Comparison of ENCODE assay signal across 15 cellular contexts in genomic region chr2:178811901-178812300, GRCh38. TPM values are rescaled to one million over a fixed set of nuclear protein-coding genes. Genes with fewer than 3 reads are reported as not detected.
DNase-seq lines count a peak whose midpoint lies in the region; ATAC-seq and TF ChIP-seq lines count a peak whose summit lies in the region.
"Had no signal": no experiment of that assay in that cellular context is flagged by ENCODE, and none has a peak within 500 bp of the region (broad histone marks: within the 10 kb centered on the region; RNA-seq: fewer than 3 reads in every experiment).

No MANE protein-coding gene starts in this region.

- in situ Hi-C loops in astrocyte of the cerebellum (cut with HindIII; ENCODE audit: low sequenced_read_pairs), result no loop called here

- intact Hi-C loops in right cardiac atrium (cut with DNase I), result no loop called here

- H3K4me3 ChIP-seq in cardiac muscle cell (no peak overlapping the region), right cardiac atrium (ENCODE audit: low read length) (no peak overlapping the region), astrocyte of the cerebellum (ENCODE audit: low read depth, low read length) (no peak overlapping the region), fibroblast of the aortic adventitia (ENCODE audit: low read depth, low read length) (no peak overlapping the region), foreskin fibroblast (ENCODE audit: low read depth in 1 of 2, low read length in 2 of 2) (no peak overlapping the region)
- H3K4me3 ChIP-seq: A549 had no signal

- ATAC-seq in right cardiac atrium, result no peak
- no peak for ATAC-seq in HG03135 (IDR thresholded peaks at IDR 0.05; ENCODE audit: unreplicated experiment)
- ATAC-seq: A549 had no signal

- DNase-seq in cardiac muscle cell (ENCODE audit: low read depth in 1 of 2, low spot score in 1 of 2) (no peak), right cardiac atrium (no peak), astrocyte of the cerebellum (ENCODE audit: low read depth) (peak; percentile 23), fibroblast of the aortic adventitia (ENCODE audit: low read depth) (peak; percentile 39), foreskin fibroblast (no peak), NCI-H82 (lab: John Stamatoyannopoulos, UW) (no peak)
- DNase-seq: AML-193; Caco-2; CD4-positive, alpha-beta T cell; H9 had no signal

- 75% methylated on average over 2 of the region's 2 CpGs for WGBS in right cardiac atrium

- TF ChIP-seq CTCF in cardiac muscle cell (IDR thresholded peaks at IDR 0.05; ENCODE audit: low read depth, low read length) (no peak), astrocyte of the cerebellum (IDR thresholded peaks at IDR 0.05; ENCODE audit: low read depth, low read length, missing control alignments) (no peak), fibroblast of the aortic adventitia (IDR thresholded peaks at IDR 0.05; ENCODE audit: insufficient read depth, low read length) (no peak), foreskin fibroblast (IDR thresholded peaks at IDR 0.05; ENCODE audit: low read depth, low read length) (no peak)

- no peaks in the 10 kb centered on the region for H3K9me3 ChIP-seq in cardiac muscle cell (ENCODE audit: low read depth)
- no peaks in the 10 kb centered on the region for H3K9me3 ChIP-seq in right cardiac atrium (ENCODE audit: control insufficient read depth, low read length)
- H3K9me3 ChIP-seq: A549, Caco-2 had no signal

- no peaks in the 10 kb centered on the region for H3K27me3 ChIP-seq in cardiac muscle cell
- H3K27me3 ChIP-seq in right cardiac atrium (ENCODE audit: control insufficient read depth, insufficient read depth), result no peaks in the 10 kb centered on the region

- H3K27ac ChIP-seq in cardiac muscle cell, result peak overlapping the region; percentile 99
- H3K27ac ChIP-seq in right cardiac atrium (ENCODE audit: low read length), result no peak overlapping the region
- H3K27ac ChIP-seq: 22Rv1, A549, C4-2B had no signal

- peaks cover 34% of the 10 kb centered on the region for H3K36me3 ChIP-seq in cardiac muscle cell

- H3K4me1 ChIP-seq in cardiac muscle cell (ENCODE audit: low read depth) (peaks cover 31% of the 10 kb centered on the region), right cardiac atrium (ENCODE audit: control insufficient read depth, insufficient read depth, low read length) (no peaks in the 10 kb centered on the region)
- H3K4me1 ChIP-seq: A549, Caco-2 had no signal

RNA-seq across cellular contexts. Expression of gene TTN, which starts 4.7 kb away (rescaled TPM):
- total RNA-seq in cardiac muscle cell, result 473 and 1,214 TPM in 2 replicates
- polyA plus RNA-seq in cardiac muscle cell, result 1,208 and 1,558 TPM in 2 replicates
- 1,000 to 10,000 TPM; 1,615 to 2,179 (median 1,851) TPM for total RNA-seq in right cardiac atrium
- polyA plus RNA-seq in right cardiac atrium, result 266 TPM
- 0.16 and 5.5 TPM in 2 replicates for total RNA-seq in fibroblast of the aortic adventitia (ENCODE audit: low replicate concordance)
- polyA plus RNA-seq: BJ had no signal

Comparison
In these comparisons a context has a peak if more than half of its experiments do, and no peak if none do; other contexts are left out.
1. DNase-seq: peak in astrocyte of the cerebellum (single experiment) and fibroblast of the aortic adventitia (single experiment); none in cardiac muscle cell (0 of 2), right cardiac atrium (0 of 3), foreskin fibroblast (0 of 2) and NCI-H82 (single experiment).
2. RNA of gene TTN, which starts 4.7 kb away (total RNA-seq): 1,615 to 2,179 TPM in right cardiac atrium and 473 to 1,214 TPM in cardiac muscle cell; 0.16 to 5.5 TPM in fibroblast of the aortic adventitia; every median in the first group is over 10 times any median in the second.